Comparison of ENCODE assay signal across 1 cellular context in genomic region chr1:228150458-228151169, GRCh38.
TF ChIP-seq lines count a peak whose summit lies in the region.

No MANE protein-coding gene starts in this region.

TF ChIP-seq in WTC11, 78 proteins besides CTCF, POLR2A, EP300 and RAD21 (continued from another document):
- TF ChIP-seq AFF4 (CRISPR knock-in tag; IDR thresholded peaks at IDR 0.05; ENCODE audit: borderline replicate concordance) (no peak), TEAD4 (CRISPR knock-in tag; IDR thresholded peaks at IDR 0.05) (no peak), NFYB (CRISPR knock-in tag; conservative IDR thresholded peaks at IDR 0.05; ENCODE audit: low read depth) (no peak), ZBTB21 (CRISPR knock-in tag; IDR thresholded peaks at IDR 0.05; ENCODE audit: borderline replicate concordance) (no peak), OVOL2 (CRISPR knock-in tag; IDR thresholded peaks at IDR 0.05; ENCODE audit: borderline replicate concordance) (no peak), FOXP4 (CRISPR knock-in tag; IDR thresholded peaks at IDR 0.05) (no peak), ATF6 (CRISPR knock-in tag; IDR thresholded peaks at IDR 0.05) (no peak)
